ENCODE assay signal across 9 cellular contexts in the genomic region with DNA sequence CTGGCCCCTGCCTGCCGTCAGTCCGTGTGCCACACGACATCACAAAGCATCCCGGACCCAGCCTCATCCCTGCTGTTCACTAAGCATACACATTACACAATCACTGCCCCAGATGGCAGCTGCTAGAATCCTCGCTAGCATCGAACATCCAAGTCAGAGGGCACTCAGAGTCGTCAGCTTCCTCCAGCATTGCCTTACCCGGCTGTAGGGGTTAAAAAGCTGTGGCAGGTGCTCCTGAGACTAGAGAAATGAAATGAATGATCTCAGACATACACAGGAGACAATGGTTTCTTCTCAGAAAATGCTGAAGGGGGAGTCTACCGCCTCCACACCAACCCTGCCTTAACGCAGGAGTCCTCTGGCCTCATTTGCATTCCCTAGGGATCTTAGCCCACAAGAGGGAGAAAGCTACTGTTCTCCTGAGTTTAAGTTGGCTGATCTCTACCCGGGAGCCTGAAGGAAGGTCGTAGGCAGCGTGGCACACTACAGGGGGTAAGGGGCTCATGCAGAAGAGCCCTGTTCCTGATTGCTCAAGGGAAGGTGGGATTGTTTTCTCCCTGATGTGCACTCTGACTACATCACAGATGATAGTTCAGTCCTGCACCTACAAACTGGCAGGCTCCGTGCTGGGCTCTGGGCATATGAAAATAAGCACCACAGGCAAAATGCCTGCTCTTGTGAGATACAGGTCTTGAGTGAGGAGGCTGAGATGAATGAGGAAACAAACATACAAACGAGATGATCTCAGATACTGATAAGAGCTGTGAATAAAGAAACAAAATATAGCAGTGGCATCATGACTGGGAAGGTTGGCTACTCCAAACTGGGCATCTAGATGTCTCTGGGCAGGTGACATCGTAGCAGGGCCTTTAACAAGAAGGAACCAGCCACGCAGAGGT. TPM values are rescaled to one million over a fixed set of nuclear protein-coding genes. Genes with fewer than 3 reads are reported as not detected.
DNase-seq lines count a peak whose midpoint lies in the region; ATAC-seq and TF ChIP-seq lines count a peak whose summit lies in the region.
"Had no signal": no experiment of that assay in that cellular context is flagged by ENCODE, and none has a peak within 500 bp of the region (broad histone marks: within the 10 kb centered on the region; RNA-seq: fewer than 3 reads in every experiment).

No MANE protein-coding gene starts in this region.

- H3K27me3 Mint-ChIP-seq in immature natural killer cell (ENCODE audit: low read depth in 3 of 3): peaks cover 5 to 12% (median 8%) of the 10 kb centered on the region in 3 donors

- no peaks in the 10 kb centered on the region for H3K27me3 ChIP-seq in left ventricle myocardium inferior (ENCODE audit: low read depth)

- H3K4me3 ChIP-seq in left ventricle myocardium inferior (no peak overlapping the region), mucosa of descending colon (no peak overlapping the region)

- H3K9me3 ChIP-seq in left ventricle myocardium inferior (replicated peaks): no peaks in the 10 kb centered on the region
- no peaks in the 10 kb centered on the region for H3K9me3 ChIP-seq in mucosa of descending colon

- H3K4me1 ChIP-seq in left ventricle myocardium inferior (peaks cover 59% of the 10 kb centered on the region), mucosa of descending colon (ENCODE audit: low read depth) (peaks cover 19% of the 10 kb centered on the region)

- H3K4me1 Mint-ChIP-seq in immature natural killer cell: peaks cover 51 to 66% of the 10 kb centered on the region in 2 donors

- no peaks in the 10 kb centered on the region for H3K36me3 Mint-ChIP-seq in immature natural killer cell

- no peak for TF ChIP-seq CTCF in left ventricle myocardium inferior (IDR thresholded peaks at IDR 0.05; ENCODE audit: borderline replicate concordance)
- TF ChIP-seq CTCF in mucosa of descending colon (IDR thresholded peaks at IDR 0.05): no peak

- ATAC-seq in Right ventricle myocardium superior (ENCODE audit: poor library complexity) (no peak), HG03045 (IDR thresholded peaks at IDR 0.05; ENCODE audit: unreplicated experiment) (no peak), GM19397 (IDR thresholded peaks at IDR 0.05; ENCODE audit: unreplicated experiment) (no peak), mucosa of descending colon (no peak)
- ATAC-seq: Panc1 had no signal

- H3K36me3 ChIP-seq in left ventricle myocardium inferior: no peaks in the 10 kb centered on the region
- no peaks in the 10 kb centered on the region for H3K36me3 ChIP-seq in mucosa of descending colon (ENCODE audit: low read depth)

- H3K9me3 Mint-ChIP-seq in immature natural killer cell: no peaks in the 10 kb centered on the region

- DNase-seq in left ventricle myocardium inferior: no peak
- DNase-seq in Right ventricle myocardium superior: no peak
- peak; percentile 65 to 82 for DNase-seq in SHP77 (lab: John Stamatoyannopoulos, UW)
- no peak for DNase-seq in immature natural killer cell
- no peak for DNase-seq in CD1c-positive myeloid dendritic cell (ENCODE audit: extremely low spot score)
- DNase-seq in mucosa of descending colon: no peak

- H3K27ac Mint-ChIP-seq in immature natural killer cell: peak overlapping the region in 4 of 6 donors; percentile 46 to 98 (median 68)

- H3K4me3 Mint-ChIP-seq in immature natural killer cell: peak overlapping the region; percentile 4 to 80 (median 28)

- intact Hi-C loops in left ventricle myocardium inferior (cut with micrococcal nuclease) (no loop called here), Right ventricle myocardium superior (cut with DNase I) (loop anchor here (5.0 kb wide), 3 partner anchors 58 to 92 kb away; no protein-coding TSS in a partner anchor), mucosa of descending colon (cut with DNase I, micrococcal nuclease) (no loop called here)

- H3K27ac ChIP-seq in left ventricle myocardium inferior (replicated peaks): peak overlapping the region; percentile 97

RNA-seq across cellular contexts. Expression of a gene that starts 2.6 kb away (rescaled TPM):
- total RNA-seq in left ventricle myocardium inferior (82.5 TPM), Right ventricle myocardium superior (75.0 TPM), mucosa of descending colon (10 to 100 TPM; 31.5 to 47.4 (median 46.6) TPM)
- polyA plus RNA-seq in immature natural killer cell: 10 to 100 TPM in 1 of 3 donors, 1 to 10 TPM in 2; 3.7 to 21.6 (median 5.9) TPM

Comparison
In these comparisons a context has a peak if more than half of its experiments do, and no peak if none do; other contexts are left out.
1. DNase-seq: peak in SHP77 (2 of 2); none in left ventricle myocardium inferior (single experiment), Right ventricle myocardium superior (single experiment), immature natural killer cell (0 of 3), CD1c-positive myeloid dendritic cell (single experiment) and mucosa of descending colon (0 of 3).